ENCODE assay signal across 13 cellular contexts in the genomic region with DNA sequence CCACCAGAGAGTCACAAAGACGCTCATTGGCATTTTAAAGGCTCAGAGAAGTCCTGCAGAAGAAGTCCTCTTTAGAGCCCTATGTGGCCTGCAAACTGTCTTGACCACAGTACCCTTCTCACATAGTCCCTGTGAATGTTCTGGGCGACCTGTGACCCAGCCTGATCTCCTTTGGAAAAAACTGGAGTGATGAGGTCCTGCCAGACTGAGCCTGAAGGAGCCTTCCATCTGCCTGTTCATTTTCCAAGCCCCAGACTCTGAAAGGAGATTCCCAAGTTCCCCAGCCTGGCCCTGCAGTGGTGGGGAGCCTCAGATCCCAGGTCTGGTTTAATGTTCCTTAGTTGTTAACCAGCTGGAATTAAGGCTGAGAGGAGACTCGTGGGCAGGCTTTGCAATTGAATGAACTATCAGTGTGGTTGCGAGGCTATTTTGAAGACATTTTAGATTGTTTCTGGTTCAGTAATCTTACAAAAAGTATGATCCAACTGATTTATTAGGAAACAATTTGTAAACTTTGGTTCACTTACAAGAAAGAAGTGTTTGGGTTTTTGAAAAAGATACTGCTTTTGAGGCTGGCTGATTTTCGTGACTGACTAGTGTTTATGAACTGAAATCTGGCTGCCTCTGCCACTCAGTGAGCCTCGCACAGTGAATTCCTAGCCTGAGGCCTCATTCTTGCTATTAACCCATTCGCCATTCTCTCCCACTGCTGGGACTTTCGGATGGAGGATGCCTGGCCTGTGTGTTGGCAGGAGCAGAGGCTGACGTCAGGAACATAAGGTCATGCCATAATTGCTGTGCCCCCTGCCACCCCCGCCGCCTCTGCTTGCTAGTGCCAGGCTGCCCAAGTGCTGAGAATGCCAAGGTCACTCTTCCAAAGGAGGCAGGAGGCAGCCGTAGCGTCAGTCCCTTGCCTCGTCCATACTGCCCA.
DNase-seq lines count a peak whose midpoint lies in the region; ATAC-seq and TF ChIP-seq lines count a peak whose summit lies in the region.
"Had no signal": no experiment of that assay in that cellular context is flagged by ENCODE, and none has a peak within 500 bp of the region (broad histone marks: within the 10 kb centered on the region; RNA-seq: fewer than 3 reads in every experiment).

No MANE protein-coding gene starts in this region.

- H2AK5ac ChIP-seq in mesendoderm (ENCODE audit: low read length), result no peak overlapping the region

- H3K4me2 ChIP-seq in smooth muscle cell (peak overlapping the region; percentile 19), mesendoderm (ENCODE audit: low read length) (no peak overlapping the region)

- H3K4me3 ChIP-seq in breast epithelium, result peak overlapping the region in 1 of 3 donors; percentile 25
- no peak overlapping the region for H3K4me3 ChIP-seq in smooth muscle cell
- H3K4me3 ChIP-seq in mesendoderm (ENCODE audit: low read length), result no peak overlapping the region

- H3K27me3 ChIP-seq in breast epithelium (no peaks in the 10 kb centered on the region), smooth muscle cell (ENCODE audit: low read depth) (no peaks in the 10 kb centered on the region), mesendoderm (ENCODE audit: insufficient read depth, low read length, poor library complexity) (no peaks in the 10 kb centered on the region)

- peaks cover 72% of the 10 kb centered on the region for H3K4me1 Mint-ChIP-seq in nephron progenitor cell
- H3K4me1 Mint-ChIP-seq in CD14-positive monocyte, result peaks cover 36% of the 10 kb centered on the region

- H3K27me3 Mint-ChIP-seq in nephron progenitor cell (ENCODE audit: low read depth, poor library complexity), result peaks cover 19% of the 10 kb centered on the region
- peaks cover 0 to 3% (median 0%) of the 10 kb centered on the region in 3 donors for H3K27me3 Mint-ChIP-seq in CD14-positive monocyte (ENCODE audit: low read depth in 3 of 3)

- TF ChIP-seq POLR2A in breast epithelium (IDR thresholded peaks at IDR 0.05), result no peak

- H3F3A ChIP-seq in smooth muscle cell (ENCODE audit: low read depth), result peaks cover 4% of the 10 kb centered on the region

- H2BK15ac ChIP-seq in mesendoderm (replicated peaks; ENCODE audit: low read depth), result no peak overlapping the region

- H3K9ac ChIP-seq in smooth muscle cell (ENCODE audit: low read depth) (no peak overlapping the region), mesendoderm (ENCODE audit: low read length) (no peak overlapping the region)

- WGBS in smooth muscle cell (ENCODE audit: low lambda C conversion rate), result 57% methylated on average over 14 of the region's 14 CpGs
- no CpG with 5 or more reads among the region's 14 CpGs for WGBS in mesendoderm (ENCODE audit: extremely low coverage, insufficient coverage, low lambda C conversion rate)

- TF ChIP-seq CTCF in breast epithelium (IDR thresholded peaks at IDR 0.05) (no peak), smooth muscle cell (IDR thresholded peaks at IDR 0.05; ENCODE audit: borderline replicate concordance, insufficient read depth, poor library complexity, severe bottlenecking) (no peak), nephron progenitor cell (IDR thresholded peaks at IDR 0.05) (no peak), CD14-positive monocyte (IDR thresholded peaks at IDR 0.05) (no peak)

- intact Hi-C loops in breast epithelium (cut with DNase I; ENCODE audit: low total_unique reads), result no loop called here
- intact Hi-C loops in CD14-positive monocyte (cut with micrococcal nuclease), result no loop called here

- no peaks in the 10 kb centered on the region for H3K36me3 ChIP-seq in breast epithelium
- no peaks in the 10 kb centered on the region for H3K36me3 ChIP-seq in smooth muscle cell (ENCODE audit: low read depth)
- H3K36me3 ChIP-seq in mesendoderm (ENCODE audit: control insufficient read depth, insufficient read depth, low read length), result no peaks in the 10 kb centered on the region

- H4K5ac ChIP-seq in mesendoderm (ENCODE audit: low read length), result no peak overlapping the region

- DNase-seq in GM03348 (ENCODE audit: low spot score) (peak; percentile 83), breast epithelium (ENCODE audit: low spot score in 2 of 2) (no peak), hepatic stellate cell (ENCODE audit: low spot score) (peak; percentile 78), smooth muscle cell (lab: John Stamatoyannopoulos, UW; ENCODE audit: unreplicated experiment) (no peak), nephron progenitor cell (no peak), mesendoderm (no peak), CD14-positive monocyte (ENCODE audit: low spot score) (no peak)
- DNase-seq: activated T-cell treated with anti-CD3 and anti-CD28 coated beads, Interleukin-2, amount 50 U/mL, for 4 hours; cortex of kidney; DMS 273 treated with DMSO at 0.1 percent for 48 hours; NCI-H2029; PC-3 had no signal

- H3K36me3 Mint-ChIP-seq in nephron progenitor cell (ENCODE audit: low read depth) (no peaks in the 10 kb centered on the region), CD14-positive monocyte (peaks cover 0 to 1% of the 10 kb centered on the region in 2 donors)

- H3K4me3 Mint-ChIP-seq in nephron progenitor cell (no peak overlapping the region), CD14-positive monocyte (no peak overlapping the region)
- H3K4me3 Mint-ChIP-seq: activated T-cell treated with anti-CD3 and anti-CD28 coated beads, Interleukin-2, amount 50 U/mL, for 4 hours had no signal

- H3K79me2 ChIP-seq in smooth muscle cell (ENCODE audit: low read depth) (no peaks in the 10 kb centered on the region), mesendoderm (ENCODE audit: control insufficient read depth, insufficient read depth, low read length) (no peaks in the 10 kb centered on the region)

- H2BK120ac ChIP-seq in mesendoderm (ENCODE audit: low read depth, low read length), result no peak overlapping the region

- no peak overlapping the region for H2BK5ac ChIP-seq in mesendoderm (ENCODE audit: low read length)

- no peak overlapping the region for H2AFZ ChIP-seq in smooth muscle cell (ENCODE audit: low read depth)

- H3K9me3 Mint-ChIP-seq in nephron progenitor cell (no peaks in the 10 kb centered on the region), CD14-positive monocyte (no peaks in the 10 kb centered on the region)
- H3K9me3 Mint-ChIP-seq: activated T-cell treated with anti-CD3 and anti-CD28 coated beads, Interleukin-2, amount 50 U/mL, for 4 hours had no signal

- H4K8ac ChIP-seq in mesendoderm (ENCODE audit: low read depth, low read length), result no peak overlapping the region

- ATAC-seq in HG03025 (IDR thresholded peaks at IDR 0.05; ENCODE audit: low FRiP score, unreplicated experiment), result no peak
- ATAC-seq: activated T-cell treated with anti-CD3 and anti-CD28 coated beads, Interleukin-2, amount 50 U/mL, for 4 hours; PC-3 had no signal

- H3K27ac ChIP-seq in breast epithelium, result peak overlapping the region; percentile 17 to 80
- peak overlapping the region; percentile 43 for H3K27ac ChIP-seq in smooth muscle cell (ENCODE audit: low read depth)
- no peak overlapping the region for H3K27ac ChIP-seq in mesendoderm (ENCODE audit: low read depth, low read length)

- no peak overlapping the region for H3K56ac ChIP-seq in mesendoderm (ENCODE audit: low read length)

- H3K9me3 ChIP-seq in breast epithelium, result no peaks in the 10 kb centered on the region
- no peaks in the 10 kb centered on the region for H3K9me3 ChIP-seq in smooth muscle cell (replicated peaks; ENCODE audit: low read depth)

- H3K27ac Mint-ChIP-seq in nephron progenitor cell (no peak overlapping the region), CD14-positive monocyte (no peak overlapping the region)

- H3K23ac ChIP-seq in mesendoderm (ENCODE audit: low read length), result no peak overlapping the region

- H4K20me1 ChIP-seq in smooth muscle cell (ENCODE audit: low read depth), result no peaks in the 10 kb centered on the region

- H3K79me1 ChIP-seq in mesendoderm (ENCODE audit: low read length), result no peaks in the 10 kb centered on the region

- H3K4me1 ChIP-seq in breast epithelium, result peaks cover 3 to 7% of the 10 kb centered on the region in 2 donors
- H3K4me1 ChIP-seq in smooth muscle cell (ENCODE audit: low read depth), result peaks cover 9% of the 10 kb centered on the region
- H3K4me1 ChIP-seq in mesendoderm (ENCODE audit: control insufficient read depth, low read depth, low read length), result peaks cover 6% of the 10 kb centered on the region

- H3K18ac ChIP-seq in mesendoderm (ENCODE audit: low read length), result no peak overlapping the region

- no peak overlapping the region for H3K4ac ChIP-seq in mesendoderm (ENCODE audit: low read depth, low read length)

Comparison
In these comparisons a context has a peak if more than half of its experiments do, and no peak if none do; other contexts are left out.
1. DNase-seq: peak in GM03348 (single experiment) and hepatic stellate cell (single experiment); none in breast epithelium (0 of 2), smooth muscle cell (single experiment), nephron progenitor cell (single experiment), mesendoderm (single experiment) and CD14-positive monocyte (single experiment).